In the genomic region with DNA sequence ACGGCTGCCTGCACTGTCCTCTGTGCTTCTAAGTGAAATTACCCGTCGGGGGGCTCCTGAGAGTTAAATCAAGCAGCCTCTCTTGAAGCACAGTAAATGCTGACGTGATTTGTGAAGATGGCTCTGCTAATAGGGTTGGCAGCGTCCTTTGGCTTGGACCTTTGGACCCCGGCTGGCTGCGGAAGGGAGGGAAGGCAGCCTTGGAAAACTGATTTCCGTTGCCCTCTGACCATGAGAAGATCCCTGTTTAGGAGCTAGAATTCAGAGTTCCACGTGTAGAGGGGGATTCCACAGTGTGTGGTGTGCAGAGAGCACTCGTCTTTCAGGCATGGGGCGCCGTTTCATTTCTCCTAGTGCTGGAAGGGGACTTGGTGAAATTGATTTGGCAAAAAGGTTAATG, we compare ENCODE assay signal across 20 cellular contexts.
"Had no signal": no experiment of that assay in that cellular context is flagged by ENCODE, and none has a peak within 500 bp of the region (broad histone marks: within the 10 kb centered on the region; RNA-seq: fewer than 3 reads in every experiment).

No MANE protein-coding gene starts in this region.

- H3K36me3 ChIP-seq: heart right ventricle, prostate gland, tibial nerve, upper lobe of right lung, vagina had no signal

- H3K27ac Mint-ChIP-seq: natural killer cell treated with Interleukin-12 subunit alpha and Interleukin-12 subunit beta and Interleukin-15 and Interleukin-18, amount 100 ng/mL, for 72 hours; stimulated activated naive B cell treated with anti-CD40 and anti-IgM and Interleukin-4, amounts not matched to agents 10 μg/mL and 1 μg/mL and 100 μg/mL, for 72 hours; stimulated activated naive CD8-positive, alpha-beta T cell treated with anti-CD3 and anti-CD28 coated beads, Interleukin-15, amount 100 ng/mL, for 72 hours had no signal

- H3K9me3 Mint-ChIP-seq: natural killer cell treated with Interleukin-12 subunit alpha and Interleukin-12 subunit beta and Interleukin-15 and Interleukin-18, amount 100 ng/mL, for 72 hours; stimulated activated naive B cell treated with anti-CD40 and anti-IgM and Interleukin-4, amounts not matched to agents 10 μg/mL and 1 μg/mL and 100 μg/mL, for 72 hours; stimulated activated naive CD8-positive, alpha-beta T cell treated with anti-CD3 and anti-CD28 coated beads, Interleukin-15, amount 100 ng/mL, for 72 hours had no signal

- ATAC-seq: esophagus mucosa; heart right ventricle; mucosa of descending colon; natural killer cell treated with Interleukin-12 subunit alpha and Interleukin-12 subunit beta and Interleukin-15 and Interleukin-18, amount 100 ng/mL, for 72 hours; sciatic nerve; stimulated activated naive B cell treated with anti-CD40 and anti-IgM and Interleukin-4, amounts not matched to agents 10 μg/mL and 1 μg/mL and 100 μg/mL, for 72 hours; stimulated activated naive CD8-positive, alpha-beta T cell treated with anti-CD3 and anti-CD28 coated beads, Interleukin-15, amount 100 ng/mL, for 72 hours; upper lobe of right lung had no signal

- H3K4me3 Mint-ChIP-seq: natural killer cell treated with Interleukin-12 subunit alpha and Interleukin-12 subunit beta and Interleukin-15 and Interleukin-18, amount 100 ng/mL, for 72 hours; stimulated activated naive B cell treated with anti-CD40 and anti-IgM and Interleukin-4, amounts not matched to agents 10 μg/mL and 1 μg/mL and 100 μg/mL, for 72 hours; stimulated activated naive CD8-positive, alpha-beta T cell treated with anti-CD3 and anti-CD28 coated beads, Interleukin-15, amount 100 ng/mL, for 72 hours had no signal

- H3K9me3 ChIP-seq: heart right ventricle, mucosa of descending colon, prostate gland, testis, tibial nerve, upper lobe of right lung, vagina had no signal

- H3K27ac ChIP-seq: coronary artery, heart right ventricle, parathyroid adenoma, prostate gland, testis, tibial nerve, upper lobe of right lung, vagina had no signal

- H3K27me3 ChIP-seq: heart right ventricle, testis, tibial nerve, upper lobe of right lung, vagina had no signal

- H3K4me3 ChIP-seq: coronary artery, heart right ventricle, mucosa of descending colon, prostate gland, testis, tibial nerve, upper lobe of right lung, vagina had no signal

- H3K4me1 ChIP-seq: testis had no signal

- H3K36me3 Mint-ChIP-seq: natural killer cell treated with Interleukin-12 subunit alpha and Interleukin-12 subunit beta and Interleukin-15 and Interleukin-18, amount 100 ng/mL, for 72 hours; stimulated activated naive B cell treated with anti-CD40 and anti-IgM and Interleukin-4, amounts not matched to agents 10 μg/mL and 1 μg/mL and 100 μg/mL, for 72 hours had no signal

- DNase-seq: effector CD4-positive, alpha-beta T cell; heart right ventricle; islet precursor cell; mammary epithelial cell; mucosa of descending colon; occipital lobe; stimulated activated CD4-positive, alpha-beta T cell treated with anti-CD3 and anti-CD28 coated beads, Interleukin-2, amount 100 ng/mL, for 24 hours; stimulated activated CD4-positive, alpha-beta T cell treated with anti-CD3 and anti-CD28 coated beads, Interleukin-4, amount 100 ng/mL, for 4 hours; stimulated activated naive B cell treated with anti-CD40 and anti-IgM and Interleukin-4, amounts not matched to agents 10 μg/mL and 1 μg/mL and 100 μg/mL, for 72 hours; stimulated activated naive CD8-positive, alpha-beta T cell treated with anti-CD3 and anti-CD28 coated beads, Interleukin-15, amount 100 ng/mL, for 72 hours; testis; upper lobe of right lung had no signal

- H3K27me3 Mint-ChIP-seq: stimulated activated naive B cell treated with anti-CD40 and anti-IgM and Interleukin-4, amounts not matched to agents 10 μg/mL and 1 μg/mL and 100 μg/mL, for 72 hours; stimulated activated naive CD8-positive, alpha-beta T cell treated with anti-CD3 and anti-CD28 coated beads, Interleukin-15, amount 100 ng/mL, for 72 hours had no signal
